Comparison of ENCODE assay signal across 9 cellular contexts in the genomic region with DNA sequence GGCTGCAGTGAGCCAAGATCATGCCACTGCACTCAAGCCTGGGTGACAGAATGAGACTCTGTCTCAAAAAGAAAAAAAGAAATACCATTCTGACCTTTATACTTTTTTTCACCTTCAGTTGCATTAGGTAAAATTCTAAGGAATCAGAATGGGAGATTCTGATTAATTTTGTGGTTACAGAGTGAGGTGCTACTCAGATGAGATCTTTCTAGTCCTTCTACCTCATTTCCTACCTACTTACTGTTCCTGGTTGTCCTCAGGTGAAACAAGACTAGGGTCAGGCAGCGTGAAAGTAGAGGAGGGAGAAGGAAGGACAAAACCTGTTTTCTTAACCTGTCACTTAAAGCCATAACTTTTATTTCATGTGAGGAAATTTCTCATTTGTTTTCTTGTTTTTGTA.
"Had no signal": no experiment of that assay in that cellular context is flagged by ENCODE, and none has a peak within 500 bp of the region (broad histone marks: within the 10 kb centered on the region; RNA-seq: fewer than 3 reads in every experiment).

No MANE protein-coding gene starts in this region.

- H3K9me3 Mint-ChIP-seq: GM23338, H9, HFFc6 had no signal

- H3K9ac ChIP-seq: GM23248 had no signal

- H3K4me2 ChIP-seq: GM23338 had no signal

- DNase-seq: GM23248, GOT3, H7, H9, HCEC 1CT, HFFc6 had no signal

- H3K36me3 ChIP-seq: HAP-1 had no signal

- H3K4me1 ChIP-seq: HAP-1 had no signal

- H3K4me1 Mint-ChIP-seq: GM23338 had no signal

- H3K27ac ChIP-seq: GM23248 had no signal

- H3K9me3 ChIP-seq: HAP-1 had no signal

- ATAC-seq: GM23338, HCT116 had no signal

- H3K27ac Mint-ChIP-seq: GM23338, H9, HFFc6 had no signal

- H3K4me3 Mint-ChIP-seq: GM23338, H9, HFFc6 had no signal

- H3K4me3 ChIP-seq: GM23248, GM23338, HAP-1 had no signal
